In genomic region chr2:171893196-171893823, GRCh38 we compare ENCODE assay signal across 8 cellular contexts. TPM values are rescaled to one million over a fixed set of nuclear protein-coding genes. Genes with fewer than 3 reads are reported as not detected.
DNase-seq lines count a peak whose midpoint lies in the region; ATAC-seq and TF ChIP-seq lines count a peak whose summit lies in the region.

No MANE protein-coding gene starts in this region.

- in situ Hi-C loops in HAP-1 (cut with MboI; ENCODE audit: low sequenced_read_pairs): no loop called here

- POLR2A ChIA-PET in A673 (lab: Charles Lee; ENCODE audit: low non-redundant PET): interaction anchor here (0.6 kb wide), 1 partner anchor 609 kb away, joined by 3 read pairs; no protein-coding TSS in a partner anchor

- H3K4me3 ChIP-seq in A673 (ENCODE audit: low read depth, low read length, poor library complexity, severe bottlenecking) (peak overlapping the region; percentile 93), HAP-1 (peak overlapping the region; percentile 78), heart right ventricle (peak overlapping the region; percentile 75 to 95 (median 84)), sigmoid colon (peak overlapping the region; percentile 76 to 90 (median 82))

- CTCF ChIA-PET in A673 (lab: Charles Lee): no interaction called here

- no peak for TF ChIP-seq EP300 in sigmoid colon (IDR thresholded peaks at IDR 0.05)

- ATAC-seq in heart right ventricle (peak in 5 of 8 donors; percentile 36 to 78 (median 61)), GM19035 (IDR thresholded peaks at IDR 0.05; ENCODE audit: unreplicated experiment) (no peak)

- 35 to 37% methylated on average over 7 of the region's 7 CpGs for WGBS in heart right ventricle, 2 donors
- WGBS in sigmoid colon, 2 donors: 10 to 37% methylated on average over 7 of the region's 7 CpGs

- DNase-seq in A673 (ENCODE audit: low spot score) (no peak), HAP-1 (ENCODE audit: low spot score in 2 of 2) (no peak), heart right ventricle (no peak), sigmoid colon (no peak), erythroblast (lab: John Stamatoyannopoulos, UW) (no peak), 8988T (no peak)

- H3K9me3 ChIP-seq in A673 (ENCODE audit: low read depth, low read length, poor library complexity, severe bottlenecking) (no peaks in the 10 kb centered on the region), HAP-1 (peaks cover under 1% of the 10 kb centered on the region; the same call in 1 of the 2 replicates), heart right ventricle (peaks cover 0 to 2% (median 0%) of the 10 kb centered on the region in 11 donors), sigmoid colon (no peaks in the 10 kb centered on the region)

- no peaks in the 10 kb centered on the region for H3K36me3 ChIP-seq in A673 (ENCODE audit: insufficient read depth, low read length, poor library complexity, severe bottlenecking)
- H3K36me3 ChIP-seq in HAP-1 (replicated peaks): no peaks in the 10 kb centered on the region; the same call in none of the 2 replicates
- H3K36me3 ChIP-seq in heart right ventricle: peaks cover 0 to 20% (median 0%) of the 10 kb centered on the region in 9 donors
- no peaks in the 10 kb centered on the region for H3K36me3 ChIP-seq in sigmoid colon

- BruUV-seq in A673 (replicated peaks; lab: Mats Ljungman, UMichigan): TSS peak; percentile 55

- TF ChIP-seq CTCF in A673 (conservative IDR thresholded peaks at IDR 0.05; ENCODE audit: low read depth, low read length) (no peak), VCaP (conservative IDR thresholded peaks at IDR 0.05) (no peak), heart right ventricle (IDR thresholded peaks at IDR 0.05) (peak in 2 of 9 donors; percentile 20 to 28), sigmoid colon (IDR thresholded peaks at IDR 0.05) (no peak)

- H3K27ac ChIP-seq in A673 (ENCODE audit: low read depth, low read length, poor library complexity, severe bottlenecking) (peak overlapping the region; percentile 78), VCaP (peak overlapping the region; percentile 84), heart right ventricle (peak overlapping the region; percentile 73 to 95 (median 86)), sigmoid colon (peak overlapping the region; percentile 82 to 85 (median 82))

- no peaks in the 10 kb centered on the region for H3K27me3 ChIP-seq in A673 (replicated peaks; ENCODE audit: insufficient read depth, low read depth, low read length, poor library complexity)
- no peaks in the 10 kb centered on the region for H3K27me3 ChIP-seq in HAP-1 (ENCODE audit: low read depth)
- peaks cover 0 to 1% (median 0%) of the 10 kb centered on the region in 7 donors for H3K27me3 ChIP-seq in heart right ventricle
- no peaks in the 10 kb centered on the region for H3K27me3 ChIP-seq in sigmoid colon

- peaks cover 6% of the 10 kb centered on the region for H3K4me1 ChIP-seq in A673 (ENCODE audit: insufficient read depth, low read length, poor library complexity, severe bottlenecking)
- H3K4me1 ChIP-seq in HAP-1: peaks cover 11% of the 10 kb centered on the region
- peaks cover 0 to 45% (median 21%) of the 10 kb centered on the region in 9 donors for H3K4me1 ChIP-seq in heart right ventricle
- H3K4me1 ChIP-seq in sigmoid colon: peaks cover 0 to 38% (median 11%) of the 10 kb centered on the region in 4 donors

- intact Hi-C loops in A673 (cut with micrococcal nuclease; ENCODE audit: unreplicated experiment): no loop called here
- intact Hi-C loops in heart right ventricle (cut with DNase I): loop anchor here in 2 of 10 donors (5.0 kb wide), 2 partner anchors 36 to 41 kb away; no protein-coding TSS in a partner anchor
- intact Hi-C loops in sigmoid colon (cut with DNase I): loop anchor here (5.0 to 10.0 kb wide), 2 partner anchors 109 to 191 kb away; partner anchors contain the start of gene DLX1

- TF ChIP-seq POLR2A in sigmoid colon (IDR thresholded peaks at IDR 0.05) (no peak), erythroblast (IDR thresholded peaks at IDR 0.05; ENCODE audit: low read length) (no peak)

RNA-seq across cellular contexts. Expression of gene SLC25A12, which starts 0.7 kb away (rescaled TPM):
- total RNA-seq in A673 (2021): 17.7 and 19.2 TPM in 2 replicates
- 100 to 1,000 TPM in 9 of 10 donors, 10 to 100 TPM in 1; 86.4 to 169 (median 123) TPM for total RNA-seq in heart right ventricle
- polyA plus RNA-seq in heart right ventricle: 10 to 100 TPM; 37.5 to 37.6 TPM
- total RNA-seq in sigmoid colon: 10 to 100 TPM; 53.5 to 77.8 (median 55.9) TPM
- polyA plus RNA-seq in sigmoid colon: 10 to 100 TPM; 12.0 to 15.8 (median 13.4) TPM

RNA-seq across cellular contexts. Expression of gene HAT1, which starts 29.0 kb away (rescaled TPM):
- 109 and 115 TPM in 2 replicates for total RNA-seq in A673 (2021)
- total RNA-seq in heart right ventricle: 10 to 100 TPM; 25.0 to 45.5 (median 36.6) TPM
- polyA plus RNA-seq in heart right ventricle: 10 to 100 TPM in 1 of 2 donors, 1 to 10 TPM in 1; 6.2 to 40.1 TPM
- 10 to 100 TPM; 25.5 to 41.0 (median 34.5) TPM for total RNA-seq in sigmoid colon
- polyA plus RNA-seq in sigmoid colon: 10 to 100 TPM; 26.4 to 40.6 (median 34.0) TPM
